Comparison of ENCODE assay signal across 1 cellular context in the genomic region with DNA sequence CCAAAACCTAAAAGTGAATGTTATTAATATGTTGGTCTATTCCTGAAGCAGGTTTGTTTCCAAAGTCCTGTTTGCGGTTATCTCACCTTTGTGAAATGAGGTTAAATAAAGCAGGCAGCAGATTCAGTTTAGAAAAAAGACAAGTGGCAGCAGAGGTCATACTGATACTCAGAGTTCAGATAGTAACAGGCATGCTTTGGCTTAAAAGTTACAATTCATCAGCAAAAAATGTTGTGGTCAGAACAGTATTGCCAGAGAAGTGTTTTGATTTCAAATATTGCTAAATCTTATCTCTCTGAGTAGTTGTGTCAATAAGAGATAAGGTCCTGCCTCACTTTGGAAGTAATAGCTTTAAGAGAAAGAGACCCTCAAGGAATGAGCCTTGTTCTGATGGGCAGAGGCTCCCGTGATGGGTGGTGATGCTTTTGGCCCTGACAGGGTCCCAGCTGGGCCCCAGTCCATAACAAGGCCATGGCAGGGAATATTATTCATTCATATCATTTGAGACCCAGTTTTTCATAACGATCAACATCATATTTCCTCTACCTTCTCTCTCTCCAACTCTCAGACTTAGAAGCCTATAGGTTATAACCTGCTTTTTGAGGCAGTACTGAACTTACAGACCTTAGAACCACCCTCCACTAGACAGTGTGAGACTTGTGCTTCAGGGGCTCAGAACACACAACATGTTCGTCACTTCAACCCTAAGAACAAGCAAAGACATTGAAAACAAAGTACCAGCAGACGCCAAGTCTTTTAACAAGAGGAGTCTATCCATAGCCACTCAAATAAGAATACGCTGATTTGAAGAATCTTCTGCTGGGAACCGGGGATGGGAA.
A peak's percentile ranks its signal among the peaks of the same experiment; 100 is the strongest.
TF ChIP-seq lines count a peak whose summit lies in the region.

No MANE protein-coding gene starts in this region.

TF ChIP-seq in HepG2, 621 proteins besides CTCF, POLR2A, EP300 and RAD21 (continued from another document and continues in another):
- TF ChIP-seq, protein P1, sequence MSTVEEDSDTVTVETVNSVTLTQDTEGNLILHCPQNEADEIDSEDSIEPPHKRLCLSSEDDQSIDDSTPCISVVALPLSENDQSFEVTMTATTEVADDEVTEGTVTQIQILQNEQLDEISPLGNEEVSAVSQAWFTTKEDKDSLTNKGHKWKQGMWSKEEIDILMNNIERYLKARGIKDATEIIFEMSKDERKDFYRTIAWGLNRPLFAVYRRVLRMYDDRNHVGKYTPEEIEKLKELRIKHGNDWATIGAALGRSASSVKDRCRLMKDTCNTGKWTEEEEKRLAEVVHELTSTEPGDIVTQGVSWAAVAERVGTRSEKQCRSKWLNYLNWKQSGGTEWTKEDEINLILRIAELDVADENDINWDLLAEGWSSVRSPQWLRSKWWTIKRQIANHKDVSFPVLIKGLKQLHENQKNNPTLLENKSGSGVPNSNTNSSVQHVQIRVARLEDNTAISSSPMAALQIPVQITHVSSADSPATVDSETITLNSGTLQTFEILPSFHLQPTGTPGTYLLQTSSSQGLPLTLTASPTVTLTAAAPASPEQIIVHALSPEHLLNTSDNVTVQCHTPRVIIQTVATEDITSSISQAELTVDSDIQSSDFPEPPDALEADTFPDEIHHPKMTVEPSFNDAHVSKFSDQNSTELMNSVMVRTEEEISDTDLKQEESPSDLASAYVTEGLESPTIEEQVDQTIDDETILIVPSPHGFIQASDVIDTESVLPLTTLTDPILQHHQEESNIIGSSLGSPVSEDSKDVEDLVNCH (CRISPR knock-in tag; IDR thresholded peaks at IDR 0.05) = no peak
- TF ChIP-seq, protein P2, sequence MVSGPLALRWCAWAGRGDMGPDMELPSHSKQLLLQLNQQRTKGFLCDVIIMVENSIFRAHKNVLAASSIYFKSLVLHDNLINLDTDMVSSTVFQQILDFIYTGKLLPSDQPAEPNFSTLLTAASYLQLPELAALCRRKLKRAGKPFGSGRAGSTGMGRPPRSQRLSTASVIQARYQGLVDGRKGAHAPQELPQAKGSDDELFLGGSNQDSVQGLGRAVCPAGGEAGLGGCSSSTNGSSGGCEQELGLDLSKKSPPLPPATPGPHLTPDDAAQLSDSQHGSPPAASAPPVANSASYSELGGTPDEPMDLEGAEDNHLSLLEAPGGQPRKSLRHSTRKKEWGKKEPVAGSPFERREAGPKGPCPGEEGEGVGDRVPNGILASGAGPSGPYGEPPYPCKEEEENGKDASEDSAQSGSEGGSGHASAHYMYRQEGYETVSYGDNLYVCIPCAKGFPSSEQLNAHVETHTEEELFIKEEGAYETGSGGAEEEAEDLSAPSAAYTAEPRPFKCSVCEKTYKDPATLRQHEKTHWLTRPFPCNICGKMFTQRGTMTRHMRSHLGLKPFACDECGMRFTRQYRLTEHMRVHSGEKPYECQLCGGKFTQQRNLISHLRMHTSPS (CRISPR knock-in tag; IDR thresholded peaks at IDR 0.05; ENCODE audit: low read depth) = no peak
- TF ChIP-seq, protein P3, sequence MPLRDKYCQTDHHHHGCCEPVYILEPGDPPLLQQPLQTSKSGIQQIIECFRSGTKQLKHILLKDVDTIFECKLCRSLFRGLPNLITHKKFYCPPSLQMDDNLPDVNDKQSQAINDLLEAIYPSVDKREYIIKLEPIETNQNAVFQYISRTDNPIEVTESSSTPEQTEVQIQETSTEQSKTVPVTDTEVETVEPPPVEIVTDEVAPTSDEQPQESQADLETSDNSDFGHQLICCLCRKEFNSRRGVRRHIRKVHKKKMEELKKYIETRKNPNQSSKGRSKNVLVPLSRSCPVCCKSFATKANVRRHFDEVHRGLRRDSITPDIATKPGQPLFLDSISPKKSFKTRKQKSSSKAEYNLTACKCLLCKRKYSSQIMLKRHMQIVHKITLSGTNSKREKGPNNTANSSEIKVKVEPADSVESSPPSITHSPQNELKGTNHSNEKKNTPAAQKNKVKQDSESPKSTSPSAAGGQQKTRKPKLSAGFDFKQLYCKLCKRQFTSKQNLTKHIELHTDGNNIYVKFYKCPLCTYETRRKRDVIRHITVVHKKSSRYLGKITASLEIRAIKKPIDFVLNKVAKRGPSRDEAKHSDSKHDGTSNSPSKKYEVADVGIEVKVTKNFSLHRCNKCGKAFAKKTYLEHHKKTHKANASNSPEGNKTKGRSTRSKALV (CRISPR knock-in tag; IDR thresholded peaks at IDR 0.05) = no peak
- TF ChIP-seq PCBP1 (IDR thresholded peaks at IDR 0.05; ENCODE audit: borderline replicate concordance, low read depth, low read length) (no peak), THYN1 (CRISPR knock-in tag; IDR thresholded peaks at IDR 0.05; ENCODE audit: borderline replicate concordance, low read depth) (no peak), ZNF564 (CRISPR knock-in tag; IDR thresholded peaks at IDR 0.05) (0 out of 2 replicates have a peak, but pooled peaks have one; percentile 51), HIVEP1 (CRISPR knock-in tag; IDR thresholded peaks at IDR 0.05) (no peak), SRSF4 (IDR thresholded peaks at IDR 0.05; ENCODE audit: low read depth, low read length, poor library complexity, severe bottlenecking) (no peak), NFKBIZ (CRISPR knock-in tag; IDR thresholded peaks at IDR 0.05) (no peak), ZNF841 (CRISPR knock-in tag; IDR thresholded peaks at IDR 0.05; ENCODE audit: borderline replicate concordance) (no peak), HOXD1 (CRISPR knock-in tag; IDR thresholded peaks at IDR 0.05) (no peak), HMG20A (CRISPR knock-in tag; IDR thresholded peaks at IDR 0.05; ENCODE audit: borderline replicate concordance) (peak; percentile 99), PAX8 (CRISPR knock-in tag; IDR thresholded peaks at IDR 0.05; ENCODE audit: borderline replicate concordance) (no peak), KMT2B (CRISPR knock-in tag; IDR thresholded peaks at IDR 0.05) (no peak), ZSCAN22 (CRISPR knock-in tag; IDR thresholded peaks at IDR 0.05) (no peak), HNF4A (CRISPR knock-in tag; IDR thresholded peaks at IDR 0.05) (peak; percentile 79), ZNF749 (CRISPR knock-in tag; IDR thresholded peaks at IDR 0.05; ENCODE audit: borderline replicate concordance) (no peak), NFYC (CRISPR knock-in tag; IDR thresholded peaks at IDR 0.05) (no peak)
- TF ChIP-seq, protein P4, sequence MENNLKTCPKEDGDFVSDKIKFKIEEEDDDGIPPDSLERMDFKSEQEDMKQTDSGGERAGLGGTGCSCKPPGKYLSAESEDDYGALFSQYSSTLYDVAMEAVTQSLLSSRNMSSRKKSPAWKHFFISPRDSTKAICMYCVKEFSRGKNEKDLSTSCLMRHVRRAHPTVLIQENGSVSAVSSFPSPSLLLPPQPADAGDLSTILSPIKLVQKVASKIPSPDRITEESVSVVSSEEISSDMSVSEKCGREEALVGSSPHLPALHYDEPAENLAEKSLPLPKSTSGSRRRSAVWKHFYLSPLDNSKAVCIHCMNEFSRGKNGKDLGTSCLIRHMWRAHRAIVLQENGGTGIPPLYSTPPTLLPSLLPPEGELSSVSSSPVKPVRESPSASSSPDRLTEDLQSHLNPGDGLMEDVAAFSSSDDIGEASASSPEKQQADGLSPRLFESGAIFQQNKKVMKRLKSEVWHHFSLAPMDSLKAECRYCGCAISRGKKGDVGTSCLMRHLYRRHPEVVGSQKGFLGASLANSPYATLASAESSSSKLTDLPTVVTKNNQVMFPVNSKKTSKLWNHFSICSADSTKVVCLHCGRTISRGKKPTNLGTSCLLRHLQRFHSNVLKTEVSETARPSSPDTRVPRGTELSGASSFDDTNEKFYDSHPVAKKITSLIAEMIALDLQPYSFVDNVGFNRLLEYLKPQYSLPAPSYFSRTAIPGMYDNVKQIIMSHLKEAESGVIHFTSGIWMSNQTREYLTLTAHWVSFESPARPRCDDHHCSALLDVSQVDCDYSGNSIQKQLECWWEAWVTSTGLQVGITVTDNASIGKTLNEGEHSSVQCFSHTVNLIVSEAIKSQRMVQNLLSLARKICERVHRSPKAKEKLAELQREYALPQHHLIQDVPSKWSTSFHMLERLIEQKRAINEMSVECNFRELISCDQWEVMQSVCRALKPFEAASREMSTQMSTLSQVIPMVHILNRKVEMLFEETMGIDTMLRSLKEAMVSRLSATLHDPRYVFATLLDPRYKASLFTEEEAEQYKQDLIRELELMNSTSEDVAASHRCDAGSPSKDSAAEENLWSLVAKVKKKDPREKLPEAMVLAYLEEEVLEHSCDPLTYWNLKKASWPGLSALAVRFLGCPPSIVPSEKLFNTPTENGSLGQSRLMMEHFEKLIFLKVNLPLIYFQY (CRISPR knock-in tag; IDR thresholded peaks at IDR 0.05; ENCODE audit: borderline replicate concordance) = no peak
- TF ChIP-seq, protein P5, sequence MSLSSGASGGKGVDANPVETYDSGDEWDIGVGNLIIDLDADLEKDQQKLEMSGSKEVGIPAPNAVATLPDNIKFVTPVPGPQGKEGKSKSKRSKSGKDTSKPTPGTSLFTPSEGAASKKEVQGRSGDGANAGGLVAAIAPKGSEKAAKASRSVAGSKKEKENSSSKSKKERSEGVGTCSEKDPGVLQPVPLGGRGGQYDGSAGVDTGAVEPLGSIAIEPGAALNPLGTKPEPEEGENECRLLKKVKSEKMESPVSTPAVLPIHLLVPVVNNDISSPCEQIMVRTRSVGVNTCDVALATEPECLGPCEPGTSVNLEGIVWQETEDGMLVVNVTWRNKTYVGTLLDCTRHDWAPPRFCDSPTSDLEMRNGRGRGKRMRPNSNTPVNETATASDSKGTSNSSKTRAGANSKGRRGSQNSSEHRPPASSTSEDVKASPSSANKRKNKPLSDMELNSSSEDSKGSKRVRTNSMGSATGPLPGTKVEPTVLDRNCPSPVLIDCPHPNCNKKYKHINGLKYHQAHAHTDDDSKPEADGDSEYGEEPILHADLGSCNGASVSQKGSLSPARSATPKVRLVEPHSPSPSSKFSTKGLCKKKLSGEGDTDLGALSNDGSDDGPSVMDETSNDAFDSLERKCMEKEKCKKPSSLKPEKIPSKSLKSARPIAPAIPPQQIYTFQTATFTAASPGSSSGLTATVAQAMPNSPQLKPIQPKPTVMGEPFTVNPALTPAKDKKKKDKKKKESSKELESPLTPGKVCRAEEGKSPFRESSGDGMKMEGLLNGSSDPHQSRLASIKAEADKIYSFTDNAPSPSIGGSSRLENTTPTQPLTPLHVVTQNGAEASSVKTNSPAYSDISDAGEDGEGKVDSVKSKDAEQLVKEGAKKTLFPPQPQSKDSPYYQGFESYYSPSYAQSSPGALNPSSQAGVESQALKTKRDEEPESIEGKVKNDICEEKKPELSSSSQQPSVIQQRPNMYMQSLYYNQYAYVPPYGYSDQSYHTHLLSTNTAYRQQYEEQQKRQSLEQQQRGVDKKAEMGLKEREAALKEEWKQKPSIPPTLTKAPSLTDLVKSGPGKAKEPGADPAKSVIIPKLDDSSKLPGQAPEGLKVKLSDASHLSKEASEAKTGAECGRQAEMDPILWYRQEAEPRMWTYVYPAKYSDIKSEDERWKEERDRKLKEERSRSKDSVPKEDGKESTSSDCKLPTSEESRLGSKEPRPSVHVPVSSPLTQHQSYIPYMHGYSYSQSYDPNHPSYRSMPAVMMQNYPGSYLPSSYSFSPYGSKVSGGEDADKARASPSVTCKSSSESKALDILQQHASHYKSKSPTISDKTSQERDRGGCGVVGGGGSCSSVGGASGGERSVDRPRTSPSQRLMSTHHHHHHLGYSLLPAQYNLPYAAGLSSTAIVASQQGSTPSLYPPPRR (CRISPR knock-in tag; IDR thresholded peaks at IDR 0.05; ENCODE audit: borderline replicate concordance) = peak; percentile 99
- TF ChIP-seq, protein P6, sequence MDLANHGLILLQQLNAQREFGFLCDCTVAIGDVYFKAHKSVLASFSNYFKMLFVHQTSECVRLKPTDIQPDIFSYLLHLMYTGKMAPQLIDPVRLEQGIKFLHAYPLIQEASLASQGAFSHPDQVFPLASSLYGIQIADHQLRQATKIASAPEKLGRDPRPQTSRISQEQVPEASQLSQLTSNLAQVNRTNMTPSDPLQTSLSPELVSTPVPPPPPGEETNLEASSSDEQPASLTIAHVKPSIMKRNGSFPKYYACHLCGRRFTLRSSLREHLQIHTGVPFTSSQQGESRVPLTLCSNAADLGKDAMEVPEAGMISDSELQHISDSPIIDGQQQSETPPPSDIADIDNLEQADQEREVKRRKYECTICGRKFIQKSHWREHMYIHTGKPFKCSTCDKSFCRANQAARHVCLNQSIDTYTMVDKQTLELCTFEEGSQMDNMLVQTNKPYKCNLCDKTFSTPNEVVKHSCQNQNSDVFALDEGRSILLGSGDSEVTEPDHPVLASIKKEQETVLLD (CRISPR knock-in tag; IDR thresholded peaks at IDR 0.05; ENCODE audit: low read depth) = no peak
- TF ChIP-seq, protein P7, sequence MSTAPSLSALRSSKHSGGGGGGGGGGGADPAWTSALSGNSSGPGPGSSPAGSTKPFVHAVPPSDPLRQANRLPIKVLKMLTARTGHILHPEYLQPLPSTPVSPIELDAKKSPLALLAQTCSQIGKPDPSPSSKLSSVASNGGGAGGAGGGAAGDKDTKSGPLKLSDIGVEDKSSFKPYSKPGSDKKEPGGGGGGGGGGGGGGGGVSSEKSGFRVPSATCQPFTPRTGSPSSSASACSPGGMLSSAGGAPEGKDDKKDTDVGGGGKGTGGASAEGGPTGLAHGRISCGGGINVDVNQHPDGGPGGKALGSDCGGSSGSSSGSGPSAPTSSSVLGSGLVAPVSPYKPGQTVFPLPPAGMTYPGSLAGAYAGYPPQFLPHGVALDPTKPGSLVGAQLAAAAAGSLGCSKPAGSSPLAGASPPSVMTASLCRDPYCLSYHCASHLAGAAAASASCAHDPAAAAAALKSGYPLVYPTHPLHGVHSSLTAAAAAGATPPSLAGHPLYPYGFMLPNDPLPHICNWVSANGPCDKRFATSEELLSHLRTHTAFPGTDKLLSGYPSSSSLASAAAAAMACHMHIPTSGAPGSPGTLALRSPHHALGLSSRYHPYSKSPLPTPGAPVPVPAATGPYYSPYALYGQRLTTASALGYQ (CRISPR knock-in tag; IDR thresholded peaks at IDR 0.05) = peak; percentile 98
- TF ChIP-seq, protein P8, sequence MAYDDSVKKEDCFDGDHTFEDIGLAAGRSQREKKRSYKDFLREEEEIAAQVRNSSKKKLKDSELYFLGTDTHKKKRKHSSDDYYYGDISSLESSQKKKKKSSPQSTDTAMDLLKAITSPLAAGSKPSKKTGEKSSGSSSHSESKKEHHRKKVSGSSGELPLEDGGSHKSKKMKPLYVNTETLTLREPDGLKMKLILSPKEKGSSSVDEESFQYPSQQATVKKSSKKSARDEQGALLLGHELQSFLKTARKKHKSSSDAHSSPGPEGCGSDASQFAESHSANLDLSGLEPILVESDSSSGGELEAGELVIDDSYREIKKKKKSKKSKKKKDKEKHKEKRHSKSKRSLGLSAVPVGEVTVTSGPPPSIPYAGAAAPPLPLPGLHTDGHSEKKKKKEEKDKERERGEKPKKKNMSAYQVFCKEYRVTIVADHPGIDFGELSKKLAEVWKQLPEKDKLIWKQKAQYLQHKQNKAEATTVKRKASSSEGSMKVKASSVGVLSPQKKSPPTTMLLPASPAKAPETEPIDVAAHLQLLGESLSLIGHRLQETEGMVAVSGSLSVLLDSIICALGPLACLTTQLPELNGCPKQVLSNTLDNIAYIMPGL (CRISPR knock-in tag; IDR thresholded peaks at IDR 0.05; ENCODE audit: borderline replicate concordance in 1 of 2, low read depth in 1 of 2) = no peak
- TF ChIP-seq, protein P9, sequence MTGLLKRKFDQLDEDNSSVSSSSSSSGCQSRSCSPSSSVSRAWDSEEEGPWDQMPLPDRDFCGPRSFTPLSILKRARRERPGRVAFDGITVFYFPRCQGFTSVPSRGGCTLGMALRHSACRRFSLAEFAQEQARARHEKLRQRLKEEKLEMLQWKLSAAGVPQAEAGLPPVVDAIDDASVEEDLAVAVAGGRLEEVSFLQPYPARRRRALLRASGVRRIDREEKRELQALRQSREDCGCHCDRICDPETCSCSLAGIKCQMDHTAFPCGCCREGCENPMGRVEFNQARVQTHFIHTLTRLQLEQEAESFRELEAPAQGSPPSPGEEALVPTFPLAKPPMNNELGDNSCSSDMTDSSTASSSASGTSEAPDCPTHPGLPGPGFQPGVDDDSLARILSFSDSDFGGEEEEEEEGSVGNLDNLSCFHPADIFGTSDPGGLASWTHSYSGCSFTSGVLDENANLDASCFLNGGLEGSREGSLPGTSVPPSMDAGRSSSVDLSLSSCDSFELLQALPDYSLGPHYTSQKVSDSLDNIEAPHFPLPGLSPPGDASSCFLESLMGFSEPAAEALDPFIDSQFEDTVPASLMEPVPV (CRISPR knock-in tag; IDR thresholded peaks at IDR 0.05) = no peak
